Comparison of ENCODE assay signal across 1 cellular context in the genomic region with DNA sequence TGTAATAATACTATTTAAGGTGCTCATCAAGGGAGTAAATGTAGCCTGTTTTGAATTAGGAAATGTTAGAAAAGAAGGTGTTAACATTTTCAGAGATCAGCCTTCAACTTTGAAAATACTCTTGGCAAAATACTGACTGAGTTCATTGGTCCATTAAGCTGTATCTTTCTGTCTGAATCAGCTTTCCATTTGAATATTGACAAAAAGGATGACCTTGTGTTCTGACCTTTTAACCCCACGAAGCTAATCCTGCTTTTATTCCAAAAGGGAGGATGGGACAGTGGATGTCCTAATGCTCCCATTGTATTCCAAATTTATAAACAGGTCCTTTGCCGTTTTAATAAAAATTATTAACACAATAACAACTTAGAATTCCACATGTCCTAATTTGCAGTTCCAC.
TF ChIP-seq lines count a peak whose summit lies in the region.

No MANE protein-coding gene starts in this region.

TF ChIP-seq in HepG2, 621 proteins besides CTCF, POLR2A, EP300 and RAD21 (continued from another document and continues in another):
- TF ChIP-seq, protein P1, sequence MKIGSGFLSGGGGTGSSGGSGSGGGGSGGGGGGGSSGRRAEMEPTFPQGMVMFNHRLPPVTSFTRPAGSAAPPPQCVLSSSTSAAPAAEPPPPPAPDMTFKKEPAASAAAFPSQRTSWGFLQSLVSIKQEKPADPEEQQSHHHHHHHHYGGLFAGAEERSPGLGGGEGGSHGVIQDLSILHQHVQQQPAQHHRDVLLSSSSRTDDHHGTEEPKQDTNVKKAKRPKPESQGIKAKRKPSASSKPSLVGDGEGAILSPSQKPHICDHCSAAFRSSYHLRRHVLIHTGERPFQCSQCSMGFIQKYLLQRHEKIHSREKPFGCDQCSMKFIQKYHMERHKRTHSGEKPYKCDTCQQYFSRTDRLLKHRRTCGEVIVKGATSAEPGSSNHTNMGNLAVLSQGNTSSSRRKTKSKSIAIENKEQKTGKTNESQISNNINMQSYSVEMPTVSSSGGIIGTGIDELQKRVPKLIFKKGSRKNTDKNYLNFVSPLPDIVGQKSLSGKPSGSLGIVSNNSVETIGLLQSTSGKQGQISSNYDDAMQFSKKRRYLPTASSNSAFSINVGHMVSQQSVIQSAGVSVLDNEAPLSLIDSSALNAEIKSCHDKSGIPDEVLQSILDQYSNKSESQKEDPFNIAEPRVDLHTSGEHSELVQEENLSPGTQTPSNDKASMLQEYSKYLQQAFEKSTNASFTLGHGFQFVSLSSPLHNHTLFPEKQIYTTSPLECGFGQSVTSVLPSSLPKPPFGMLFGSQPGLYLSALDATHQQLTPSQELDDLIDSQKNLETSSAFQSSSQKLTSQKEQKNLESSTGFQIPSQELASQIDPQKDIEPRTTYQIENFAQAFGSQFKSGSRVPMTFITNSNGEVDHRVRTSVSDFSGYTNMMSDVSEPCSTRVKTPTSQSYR (CRISPR knock-in tag; IDR thresholded peaks at IDR 0.05; ENCODE audit: borderline replicate concordance), result no peak
- TF ChIP-seq TEAD3 (CRISPR knock-in tag; optimal IDR thresholded peaks at IDR 0.05; ENCODE audit: borderline replicate concordance) (no peak), FOXA1 (IDR thresholded peaks at IDR 0.05) (no peak), FOXA1 (CRISPR knock-in tag; IDR thresholded peaks at IDR 0.05) (no peak), TRIM24 (CRISPR knock-in tag; IDR thresholded peaks at IDR 0.05) (no peak), KLF16 (CRISPR knock-in tag; IDR thresholded peaks at IDR 0.05) (no peak), ZSCAN12 (CRISPR knock-in tag; IDR thresholded peaks at IDR 0.05) (no peak), NR2F6 (IDR thresholded peaks at IDR 0.05) (peak; percentile 82), NR2F6 (CRISPR knock-in tag; IDR thresholded peaks at IDR 0.05) (peak; percentile 72; the same call in 1 of the 2 replicates), FOSL2 (CRISPR knock-in tag; IDR thresholded peaks at IDR 0.05) (no peak), SATB2 (CRISPR knock-in tag; IDR thresholded peaks at IDR 0.05) (no peak), ZSCAN22 (CRISPR knock-in tag; IDR thresholded peaks at IDR 0.05) (no peak), ZNF883 (CRISPR knock-in tag; IDR thresholded peaks at IDR 0.05; ENCODE audit: not compliant biosample characterization) (no peak), TCF12 (IDR thresholded peaks at IDR 0.05) (no peak), TCF12 (CRISPR knock-in tag; IDR thresholded peaks at IDR 0.05) (no peak), RARA (CRISPR knock-in tag; IDR thresholded peaks at IDR 0.05) (0 out of 2 replicates have a peak, but pooled peaks have one; percentile 39), HOXA3 (CRISPR knock-in tag; IDR thresholded peaks at IDR 0.05) (no peak), KMT2B (CRISPR knock-in tag; IDR thresholded peaks at IDR 0.05) (no peak), IRX3 (CRISPR knock-in tag; IDR thresholded peaks at IDR 0.05; ENCODE audit: borderline replicate concordance, low read depth) (no peak), CENPX (CRISPR knock-in tag; IDR thresholded peaks at IDR 0.05) (no peak), ZNF749 (CRISPR knock-in tag; IDR thresholded peaks at IDR 0.05; ENCODE audit: borderline replicate concordance) (no peak), NR2F1 (CRISPR knock-in tag; IDR thresholded peaks at IDR 0.05) (peak; percentile 39 to 81; a peak in 3 of 4 replicates), ONECUT2 (CRISPR knock-in tag; IDR thresholded peaks at IDR 0.05) (no peak), KDM2A (CRISPR knock-in tag; IDR thresholded peaks at IDR 0.05; ENCODE audit: borderline replicate concordance, low read depth) (no peak), SMAD1 (CRISPR knock-in tag; IDR thresholded peaks at IDR 0.05; ENCODE audit: borderline replicate concordance, low read depth) (no peak), HNF4A (CRISPR knock-in tag; IDR thresholded peaks at IDR 0.05) (peak; percentile 20; the same call in 1 of the 2 replicates), CHD4 (IDR thresholded peaks at IDR 0.05; ENCODE audit: borderline replicate concordance, low read length) (no peak), SOX13 (IDR thresholded peaks at IDR 0.05) (no peak), SOX13 (CRISPR knock-in tag; conservative IDR thresholded peaks at IDR 0.05 in 1 of 2, IDR thresholded peaks at IDR 0.05 in 1 of 2) (peak in 1 of 2 experiments; percentile 72; a peak in 2 of 4 replicates), SNAI1 (CRISPR knock-in tag; IDR thresholded peaks at IDR 0.05; ENCODE audit: borderline replicate concordance) (no peak), ZMYM4 (CRISPR knock-in tag; IDR thresholded peaks at IDR 0.05) (peak; percentile 23; the same call in 1 of the 2 replicates), JUND (CRISPR knock-in tag; IDR thresholded peaks at IDR 0.05) (no peak)
- TF ChIP-seq, protein P2, sequence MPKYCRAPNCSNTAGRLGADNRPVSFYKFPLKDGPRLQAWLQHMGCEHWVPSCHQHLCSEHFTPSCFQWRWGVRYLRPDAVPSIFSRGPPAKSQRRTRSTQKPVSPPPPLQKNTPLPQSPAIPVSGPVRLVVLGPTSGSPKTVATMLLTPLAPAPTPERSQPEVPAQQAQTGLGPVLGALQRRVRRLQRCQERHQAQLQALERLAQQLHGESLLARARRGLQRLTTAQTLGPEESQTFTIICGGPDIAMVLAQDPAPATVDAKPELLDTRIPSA (CRISPR knock-in tag; IDR thresholded peaks at IDR 0.05; ENCODE audit: borderline replicate concordance), result no peak
- TF ChIP-seq, protein P3, sequence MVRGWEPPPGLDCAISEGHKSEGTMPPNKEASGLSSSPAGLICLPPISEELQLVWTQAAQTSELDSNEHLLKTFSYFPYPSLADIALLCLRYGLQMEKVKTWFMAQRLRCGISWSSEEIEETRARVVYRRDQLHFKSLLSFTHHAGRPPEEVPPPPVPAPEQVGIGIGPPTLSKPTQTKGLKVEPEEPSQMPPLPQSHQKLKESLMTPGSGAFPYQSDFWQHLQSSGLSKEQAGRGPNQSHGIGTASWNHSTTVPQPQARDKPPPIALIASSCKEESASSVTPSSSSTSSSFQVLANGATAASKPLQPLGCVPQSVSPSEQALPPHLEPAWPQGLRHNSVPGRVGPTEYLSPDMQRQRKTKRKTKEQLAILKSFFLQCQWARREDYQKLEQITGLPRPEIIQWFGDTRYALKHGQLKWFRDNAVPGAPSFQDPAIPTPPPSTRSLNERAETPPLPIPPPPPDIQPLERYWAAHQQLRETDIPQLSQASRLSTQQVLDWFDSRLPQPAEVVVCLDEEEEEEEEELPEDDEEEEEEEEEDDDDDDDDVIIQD (CRISPR knock-in tag; IDR thresholded peaks at IDR 0.05; ENCODE audit: low read depth), result peak; percentile 28; the same call in 1 of the 2 replicates
- TF ChIP-seq, protein P4, sequence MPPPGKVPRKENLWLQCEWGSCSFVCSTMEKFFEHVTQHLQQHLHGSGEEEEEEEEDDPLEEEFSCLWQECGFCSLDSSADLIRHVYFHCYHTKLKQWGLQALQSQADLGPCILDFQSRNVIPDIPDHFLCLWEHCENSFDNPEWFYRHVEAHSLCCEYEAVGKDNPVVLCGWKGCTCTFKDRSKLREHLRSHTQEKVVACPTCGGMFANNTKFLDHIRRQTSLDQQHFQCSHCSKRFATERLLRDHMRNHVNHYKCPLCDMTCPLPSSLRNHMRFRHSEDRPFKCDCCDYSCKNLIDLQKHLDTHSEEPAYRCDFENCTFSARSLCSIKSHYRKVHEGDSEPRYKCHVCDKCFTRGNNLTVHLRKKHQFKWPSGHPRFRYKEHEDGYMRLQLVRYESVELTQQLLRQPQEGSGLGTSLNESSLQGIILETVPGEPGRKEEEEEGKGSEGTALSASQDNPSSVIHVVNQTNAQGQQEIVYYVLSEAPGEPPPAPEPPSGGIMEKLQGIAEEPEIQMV (CRISPR knock-in tag; IDR thresholded peaks at IDR 0.05; ENCODE audit: low read depth), result no peak
- TF ChIP-seq, protein P5, sequence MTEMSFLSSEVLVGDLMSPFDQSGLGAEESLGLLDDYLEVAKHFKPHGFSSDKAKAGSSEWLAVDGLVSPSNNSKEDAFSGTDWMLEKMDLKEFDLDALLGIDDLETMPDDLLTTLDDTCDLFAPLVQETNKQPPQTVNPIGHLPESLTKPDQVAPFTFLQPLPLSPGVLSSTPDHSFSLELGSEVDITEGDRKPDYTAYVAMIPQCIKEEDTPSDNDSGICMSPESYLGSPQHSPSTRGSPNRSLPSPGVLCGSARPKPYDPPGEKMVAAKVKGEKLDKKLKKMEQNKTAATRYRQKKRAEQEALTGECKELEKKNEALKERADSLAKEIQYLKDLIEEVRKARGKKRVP (CRISPR knock-in tag; IDR thresholded peaks at IDR 0.05), result no peak
- TF ChIP-seq, protein P6, sequence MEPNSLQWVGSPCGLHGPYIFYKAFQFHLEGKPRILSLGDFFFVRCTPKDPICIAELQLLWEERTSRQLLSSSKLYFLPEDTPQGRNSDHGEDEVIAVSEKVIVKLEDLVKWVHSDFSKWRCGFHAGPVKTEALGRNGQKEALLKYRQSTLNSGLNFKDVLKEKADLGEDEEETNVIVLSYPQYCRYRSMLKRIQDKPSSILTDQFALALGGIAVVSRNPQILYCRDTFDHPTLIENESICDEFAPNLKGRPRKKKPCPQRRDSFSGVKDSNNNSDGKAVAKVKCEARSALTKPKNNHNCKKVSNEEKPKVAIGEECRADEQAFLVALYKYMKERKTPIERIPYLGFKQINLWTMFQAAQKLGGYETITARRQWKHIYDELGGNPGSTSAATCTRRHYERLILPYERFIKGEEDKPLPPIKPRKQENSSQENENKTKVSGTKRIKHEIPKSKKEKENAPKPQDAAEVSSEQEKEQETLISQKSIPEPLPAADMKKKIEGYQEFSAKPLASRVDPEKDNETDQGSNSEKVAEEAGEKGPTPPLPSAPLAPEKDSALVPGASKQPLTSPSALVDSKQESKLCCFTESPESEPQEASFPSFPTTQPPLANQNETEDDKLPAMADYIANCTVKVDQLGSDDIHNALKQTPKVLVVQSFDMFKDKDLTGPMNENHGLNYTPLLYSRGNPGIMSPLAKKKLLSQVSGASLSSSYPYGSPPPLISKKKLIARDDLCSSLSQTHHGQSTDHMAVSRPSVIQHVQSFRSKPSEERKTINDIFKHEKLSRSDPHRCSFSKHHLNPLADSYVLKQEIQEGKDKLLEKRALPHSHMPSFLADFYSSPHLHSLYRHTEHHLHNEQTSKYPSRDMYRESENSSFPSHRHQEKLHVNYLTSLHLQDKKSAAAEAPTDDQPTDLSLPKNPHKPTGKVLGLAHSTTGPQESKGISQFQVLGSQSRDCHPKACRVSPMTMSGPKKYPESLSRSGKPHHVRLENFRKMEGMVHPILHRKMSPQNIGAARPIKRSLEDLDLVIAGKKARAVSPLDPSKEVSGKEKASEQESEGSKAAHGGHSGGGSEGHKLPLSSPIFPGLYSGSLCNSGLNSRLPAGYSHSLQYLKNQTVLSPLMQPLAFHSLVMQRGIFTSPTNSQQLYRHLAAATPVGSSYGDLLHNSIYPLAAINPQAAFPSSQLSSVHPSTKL (CRISPR knock-in tag; IDR thresholded peaks at IDR 0.05), result 0 out of 2 replicates have a peak, but pooled peaks have one; percentile 22
- TF ChIP-seq, protein P7, sequence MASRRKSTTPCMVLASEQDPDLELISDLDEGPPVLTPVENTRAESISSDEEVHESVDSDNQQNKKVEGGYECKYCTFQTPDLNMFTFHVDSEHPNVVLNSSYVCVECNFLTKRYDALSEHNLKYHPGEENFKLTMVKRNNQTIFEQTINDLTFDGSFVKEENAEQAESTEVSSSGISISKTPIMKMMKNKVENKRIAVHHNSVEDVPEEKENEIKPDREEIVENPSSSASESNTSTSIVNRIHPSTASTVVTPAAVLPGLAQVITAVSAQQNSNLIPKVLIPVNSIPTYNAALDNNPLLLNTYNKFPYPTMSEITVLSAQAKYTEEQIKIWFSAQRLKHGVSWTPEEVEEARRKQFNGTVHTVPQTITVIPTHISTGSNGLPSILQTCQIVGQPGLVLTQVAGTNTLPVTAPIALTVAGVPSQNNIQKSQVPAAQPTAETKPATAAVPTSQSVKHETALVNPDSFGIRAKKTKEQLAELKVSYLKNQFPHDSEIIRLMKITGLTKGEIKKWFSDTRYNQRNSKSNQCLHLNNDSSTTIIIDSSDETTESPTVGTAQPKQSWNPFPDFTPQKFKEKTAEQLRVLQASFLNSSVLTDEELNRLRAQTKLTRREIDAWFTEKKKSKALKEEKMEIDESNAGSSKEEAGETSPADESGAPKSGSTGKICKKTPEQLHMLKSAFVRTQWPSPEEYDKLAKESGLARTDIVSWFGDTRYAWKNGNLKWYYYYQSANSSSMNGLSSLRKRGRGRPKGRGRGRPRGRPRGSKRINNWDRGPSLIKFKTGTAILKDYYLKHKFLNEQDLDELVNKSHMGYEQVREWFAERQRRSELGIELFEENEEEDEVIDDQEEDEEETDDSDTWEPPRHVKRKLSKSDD (CRISPR knock-in tag; IDR thresholded peaks at IDR 0.05; ENCODE audit: low read depth), result no peak
- TF ChIP-seq, protein P8, sequence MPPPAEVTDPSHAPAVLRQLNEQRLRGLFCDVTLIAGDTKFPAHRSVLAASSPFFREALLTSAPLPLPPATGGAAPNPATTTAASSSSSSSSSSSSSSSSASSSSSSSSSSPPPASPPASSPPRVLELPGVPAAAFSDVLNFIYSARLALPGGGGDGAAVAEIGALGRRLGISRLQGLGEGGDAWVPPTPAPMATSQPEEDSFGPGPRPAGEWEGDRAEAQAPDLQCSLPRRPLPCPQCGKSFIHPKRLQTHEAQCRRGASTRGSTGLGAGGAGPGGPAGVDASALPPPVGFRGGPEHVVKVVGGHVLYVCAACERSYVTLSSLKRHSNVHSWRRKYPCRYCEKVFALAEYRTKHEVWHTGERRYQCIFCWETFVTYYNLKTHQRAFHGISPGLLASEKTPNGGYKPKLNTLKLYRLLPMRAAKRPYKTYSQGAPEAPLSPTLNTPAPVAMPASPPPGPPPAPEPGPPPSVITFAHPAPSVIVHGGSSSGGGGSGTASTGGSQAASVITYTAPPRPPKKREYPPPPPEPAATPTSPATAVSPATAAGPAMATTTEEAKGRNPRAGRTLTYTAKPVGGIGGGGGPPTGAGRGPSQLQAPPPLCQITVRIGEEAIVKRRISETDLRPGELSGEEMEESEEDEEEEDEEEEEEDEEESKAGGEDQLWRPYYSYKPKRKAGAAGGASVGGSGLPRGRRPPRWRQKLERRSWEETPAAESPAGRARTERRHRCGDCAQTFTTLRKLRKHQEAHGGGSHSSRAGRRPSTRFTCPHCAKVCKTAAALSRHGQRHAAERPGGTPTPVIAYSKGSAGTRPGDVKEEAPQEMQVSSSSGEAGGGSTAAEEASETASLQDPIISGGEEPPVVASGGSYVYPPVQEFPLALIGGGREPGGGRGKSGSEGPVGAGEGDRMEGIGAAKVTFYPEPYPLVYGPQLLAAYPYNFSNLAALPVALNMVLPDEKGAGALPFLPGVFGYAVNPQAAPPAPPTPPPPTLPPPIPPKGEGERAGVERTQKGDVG (CRISPR knock-in tag; IDR thresholded peaks at IDR 0.05; ENCODE audit: borderline replicate concordance), result no peak
- TF ChIP-seq, protein P9, sequence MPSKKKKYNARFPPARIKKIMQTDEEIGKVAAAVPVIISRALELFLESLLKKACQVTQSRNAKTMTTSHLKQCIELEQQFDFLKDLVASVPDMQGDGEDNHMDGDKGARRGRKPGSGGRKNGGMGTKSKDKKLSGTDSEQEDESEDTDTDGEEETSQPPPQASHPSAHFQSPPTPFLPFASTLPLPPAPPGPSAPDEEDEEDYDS (CRISPR knock-in tag; IDR thresholded peaks at IDR 0.05), result no peak
